7 cellular contexts compared by ENCODE assay signal in the genomic region with DNA sequence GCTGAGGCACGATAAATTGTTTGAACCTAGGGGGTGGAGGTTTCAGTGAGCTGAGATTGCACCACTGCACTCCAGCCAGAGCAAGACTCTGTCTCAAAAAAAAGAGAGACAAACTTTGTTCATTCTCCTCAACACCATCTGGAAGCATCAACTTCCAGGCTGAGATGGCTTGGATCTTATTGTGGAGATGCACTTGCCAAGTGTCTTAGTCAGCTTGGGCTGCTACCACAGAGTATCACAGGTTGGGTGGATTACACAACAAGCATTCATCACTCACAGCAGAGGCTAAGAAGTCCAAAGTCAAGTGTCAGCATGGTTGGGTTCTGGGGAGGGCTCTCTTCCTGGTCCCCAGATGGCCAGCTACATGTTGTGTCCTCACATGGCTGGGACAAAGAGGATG. TPM values are rescaled to one million over a fixed set of nuclear protein-coding genes. Genes with fewer than 3 reads are reported as not detected.
DNase-seq lines count a peak whose midpoint lies in the region; ATAC-seq and TF ChIP-seq lines count a peak whose summit lies in the region.
"Not testable (repeated sequence)": the region's sequence is repeated elsewhere in the genome, so short reads cannot be mapped to it uniquely, and the experiment has no call there.

No MANE protein-coding gene starts in this region.

- H3K4me3 ChIP-seq in astrocyte of the spinal cord (ENCODE audit: low read depth, low read length): not testable (repeated sequence)

- ATAC-seq in T-cell (replicated peaks in 1 of 4): not testable (repeated sequence)
- ATAC-seq in foreskin keratinocyte: peak; percentile 67
- peak; percentile 49 to 53 for ATAC-seq in natural killer cell treated with Interleukin-12 subunit alpha and Interleukin-12 subunit beta and Interleukin-15 and Interleukin-18, amount 100 ng/mL, for 72 hours

- not testable (repeated sequence) for TF ChIP-seq CTCF in astrocyte of the spinal cord (IDR thresholded peaks at IDR 0.05; ENCODE audit: low read depth, low read length); foreskin keratinocyte (conservative IDR thresholded peaks at IDR 0.05)

- in situ Hi-C loops in astrocyte of the spinal cord (cut with HindIII; ENCODE audit: low sequenced_read_pairs): not testable (repeated sequence)

- H3K27me3 ChIP-seq in foreskin keratinocyte: not testable (repeated sequence)

- not testable (repeated sequence) for H3K9me3 Mint-ChIP-seq in T-cell; natural killer cell treated with Interleukin-12 subunit alpha and Interleukin-12 subunit beta and Interleukin-15 and Interleukin-18, amount 100 ng/mL, for 72 hours

- H3K4me1 ChIP-seq in foreskin keratinocyte: peaks cover 14% of the 10 kb centered on the region

- peak overlapping the region; percentile 31 to 61 for H3K27ac Mint-ChIP-seq in T-cell
- peak overlapping the region; percentile 67 to 92 for H3K27ac Mint-ChIP-seq in natural killer cell treated with Interleukin-12 subunit alpha and Interleukin-12 subunit beta and Interleukin-15 and Interleukin-18, amount 100 ng/mL, for 72 hours

- CTCF ChIA-PET in T-cell (lab: Charles Lee): interaction anchor here in 1 of 2 donors (0.6 kb wide), 1 partner anchor 9 kb away, joined by 14 read pairs; no protein-coding TSS in a partner anchor

- peak; percentile 51 for DNase-seq in EL
- peak; percentile 13 for DNase-seq in LHCN-M2 (ENCODE audit: low read depth)
- not testable (repeated sequence) for DNase-seq in T-cell; natural killer cell treated with Interleukin-12 subunit alpha and Interleukin-12 subunit beta and Interleukin-15 and Interleukin-18, amount 100 ng/mL, for 72 hours (ENCODE audit: low spot score)
- DNase-seq in astrocyte of the spinal cord (ENCODE audit: low read depth, low spot score): peak; percentile 33
- DNase-seq in epithelial cell of prostate (ENCODE audit: low read depth, low spot score): peak; percentile 59
- DNase-seq in foreskin keratinocyte: peak in 1 of 2 donors; percentile 55

- POLR2A ChIA-PET in T-cell (lab: Charles Lee): not testable (repeated sequence)

- H3K4me1 Mint-ChIP-seq in T-cell: peaks cover 26 to 48% (median 39%) of the 10 kb centered on the region in 3 donors
- peaks cover 44 to 46% of the 10 kb centered on the region in 2 donors for H3K4me1 Mint-ChIP-seq in natural killer cell treated with Interleukin-12 subunit alpha and Interleukin-12 subunit beta and Interleukin-15 and Interleukin-18, amount 100 ng/mL, for 72 hours (ENCODE audit: low read depth in 2 of 2)

- H3K27me3 Mint-ChIP-seq in T-cell; natural killer cell treated with Interleukin-12 subunit alpha and Interleukin-12 subunit beta and Interleukin-15 and Interleukin-18, amount 100 ng/mL, for 72 hours: not testable (repeated sequence)

- H3K4me3 Mint-ChIP-seq in T-cell: not testable (repeated sequence)
- H3K4me3 Mint-ChIP-seq in natural killer cell treated with Interleukin-12 subunit alpha and Interleukin-12 subunit beta and Interleukin-15 and Interleukin-18, amount 100 ng/mL, for 72 hours: peak overlapping the region; percentile 58

- peak overlapping the region; percentile 14 for H3K27ac ChIP-seq in epithelial cell of prostate
- not testable (repeated sequence) for H3K27ac ChIP-seq in foreskin keratinocyte

- peaks cover 12% of the 10 kb centered on the region for H3K36me3 Mint-ChIP-seq in T-cell
- not testable (repeated sequence) for H3K36me3 Mint-ChIP-seq in natural killer cell treated with Interleukin-12 subunit alpha and Interleukin-12 subunit beta and Interleukin-15 and Interleukin-18, amount 100 ng/mL, for 72 hours

RNA-seq across cellular contexts. Expression of a gene that starts 15.1 kb away (rescaled TPM):
- total RNA-seq in LHCN-M2 (2014; rRNA removed): 96.8 and 140 TPM in 2 replicates
- polyA plus RNA-seq in LHCN-M2 (2012): 93.9 TPM
- 10 to 100 TPM; 50.9 to 81.8 (median 60.5) TPM for total RNA-seq in T-cell
- total RNA-seq in foreskin keratinocyte: 106 and 110 TPM in 2 replicates
- 102 and 114 TPM in 2 replicates for polyA plus RNA-seq in foreskin keratinocyte
- total RNA-seq in natural killer cell treated with Interleukin-12 subunit alpha and Interleukin-12 subunit beta and Interleukin-15 and Interleukin-18, amount 100 ng/mL, for 72 hours: 10 to 100 TPM; 47.1 to 62.2 TPM

RNA-seq across cellular contexts. Expression of a gene that starts 58.2 kb away (rescaled TPM):
- total RNA-seq in LHCN-M2 (2014; rRNA removed): 0.13 and 0.17 TPM in 2 replicates
- polyA plus RNA-seq in LHCN-M2 (2012): 0.04 TPM
- 10 to 100 TPM in 1 of 5 donors, 1 to 10 TPM in 4; 4.4 to 10.5 (median 7.0) TPM for total RNA-seq in T-cell
- not detected in 2 replicates for total RNA-seq in foreskin keratinocyte
- not detected in 2 replicates for polyA plus RNA-seq in foreskin keratinocyte
- total RNA-seq in natural killer cell treated with Interleukin-12 subunit alpha and Interleukin-12 subunit beta and Interleukin-15 and Interleukin-18, amount 100 ng/mL, for 72 hours: 1 to 10 TPM; 2.4 to 5.8 TPM

RNA-seq across cellular contexts. Expression of a gene that starts 58.6 kb away (rescaled TPM):
- 1.3 and 3.2 TPM in 2 replicates for total RNA-seq in LHCN-M2 (2014; rRNA removed)
- 1.9 TPM for polyA plus RNA-seq in LHCN-M2 (2012)
- 10 to 100 TPM; 14.5 to 22.9 (median 17.8) TPM for total RNA-seq in T-cell
- 0.48 and 0.53 TPM in 2 replicates for total RNA-seq in foreskin keratinocyte
- polyA plus RNA-seq in foreskin keratinocyte: 0.16 and 0.29 TPM in 2 replicates
- total RNA-seq in natural killer cell treated with Interleukin-12 subunit alpha and Interleukin-12 subunit beta and Interleukin-15 and Interleukin-18, amount 100 ng/mL, for 72 hours: 1 to 10 TPM; 2.4 to 4.7 TPM
